ENCODE assay signal across 9 cellular contexts in genomic region chr1:154479764-154480421, GRCh38. TPM values are rescaled to one million over a fixed set of nuclear protein-coding genes. Genes with fewer than 3 reads are reported as not detected.
DNase-seq lines count a peak whose midpoint lies in the region; ATAC-seq and TF ChIP-seq lines count a peak whose summit lies in the region.
"Had no signal": no experiment of that assay in that cellular context is flagged by ENCODE, and none has a peak within 500 bp of the region (broad histone marks: within the 10 kb centered on the region; RNA-seq: fewer than 3 reads in every experiment).

No MANE protein-coding gene starts in this region.

- H3K9me3 Mint-ChIP-seq in naive thymus-derived CD8-positive, alpha-beta T cell: no peaks in the 10 kb centered on the region
- H3K9me3 Mint-ChIP-seq: activated naive CD4-positive, alpha-beta T cell treated with anti-CD3 and anti-CD28 coated beads, Interleukin-2, amount 50 U/mL, for 24 hours had no signal

- H3K4me1 Mint-ChIP-seq in naive thymus-derived CD8-positive, alpha-beta T cell: peaks cover 2 to 13% (median 9%) of the 10 kb centered on the region in 4 donors

- H3K4me3 Mint-ChIP-seq in naive thymus-derived CD8-positive, alpha-beta T cell: no peak overlapping the region
- H3K4me3 Mint-ChIP-seq: activated naive CD4-positive, alpha-beta T cell treated with anti-CD3 and anti-CD28 coated beads, Interleukin-2, amount 50 U/mL, for 24 hours had no signal

- POLR2A ChIA-PET in naive thymus-derived CD8-positive, alpha-beta T cell (lab: Charles Lee): interaction anchor here (1.7 kb wide), 1 partner anchor 77 kb away, joined by 4 read pairs; no protein-coding TSS in a partner anchor

- peaks cover 0 to 8% (median 0%) of the 10 kb centered on the region in 5 donors for H3K27me3 Mint-ChIP-seq in naive thymus-derived CD8-positive, alpha-beta T cell

- TF ChIP-seq POLR2A in erythroblast (IDR thresholded peaks at IDR 0.05; ENCODE audit: low read length): no peak

- peak; percentile 84 for TF ChIP-seq CTCF in thoracic aorta (IDR thresholded peaks at IDR 0.05)

- DNase-seq in DMS153 treated with DMSO at 0.1 percent for 48 hours (lab: John Stamatoyannopoulos, UW; ENCODE audit: unreplicated experiment) (peak; percentile 86), HuH-7 (ENCODE audit: low spot score) (peak; percentile 90), NOMO-1 treated with dmso at 0.1 percent for 144 hours (lab: John Stamatoyannopoulos, UW; ENCODE audit: unreplicated experiment) (peak; percentile 44), erythroblast (lab: John Stamatoyannopoulos, UW) (peak; percentile 71 to 88), thoracic aorta (ENCODE audit: low spot score) (no peak)
- peak; percentile 15 for DNase-seq in activated CD8-positive, alpha-beta memory T cell treated with anti-CD3 and anti-CD28 coated beads, Interleukin-2, amount 50 U/mL, for 24 hours (ENCODE audit: extremely low read depth)
- peak in 9 of 10 donors; percentile 32 to 82 (median 66) for DNase-seq in naive thymus-derived CD8-positive, alpha-beta T cell

- H3K9me3 ChIP-seq in thoracic aorta: no peaks in the 10 kb centered on the region

- peak; percentile 83 to 91 for ATAC-seq in naive thymus-derived CD8-positive, alpha-beta T cell
- ATAC-seq in thoracic aorta (ENCODE audit: insufficient number of reproducible peaks, low FRiP score, low read depth) (peak; percentile 83), GM21367 (IDR thresholded peaks at IDR 0.05; ENCODE audit: unreplicated experiment) (no peak)

- H3K36me3 Mint-ChIP-seq in naive thymus-derived CD8-positive, alpha-beta T cell: no peaks in the 10 kb centered on the region
- H3K36me3 Mint-ChIP-seq: activated naive CD4-positive, alpha-beta T cell treated with anti-CD3 and anti-CD28 coated beads, Interleukin-2, amount 50 U/mL, for 24 hours had no signal

- no peak overlapping the region for H3K27ac Mint-ChIP-seq in naive thymus-derived CD8-positive, alpha-beta T cell
- H3K27ac Mint-ChIP-seq: activated naive CD4-positive, alpha-beta T cell treated with anti-CD3 and anti-CD28 coated beads, Interleukin-2, amount 50 U/mL, for 24 hours had no signal

- no peaks in the 10 kb centered on the region for H3K27me3 ChIP-seq in thoracic aorta (replicated peaks; ENCODE audit: insufficient read depth)

- H3K27ac ChIP-seq in thoracic aorta: no peak overlapping the region

- H3K4me1 ChIP-seq in thoracic aorta (ENCODE audit: control insufficient read depth in 1 of 2, low read depth in 2 of 2): no peaks in the 10 kb centered on the region

- H3K4me3 ChIP-seq in thoracic aorta: no peak overlapping the region

- no peaks in the 10 kb centered on the region for H3K36me3 ChIP-seq in thoracic aorta

RNA-seq across cellular contexts. Expression of gene TDRD10, which starts 22.1 kb away (rescaled TPM):
- not detected for total RNA-seq in naive thymus-derived CD8-positive, alpha-beta T cell
- polyA plus RNA-seq in naive thymus-derived CD8-positive, alpha-beta T cell: not detected
- 10 to 100 TPM in 1 of 2 donors, 1 to 10 TPM in 1; 1.1 to 28.0 TPM for total RNA-seq in thoracic aorta

RNA-seq across cellular contexts. Expression of gene SHE, which starts 22.3 kb away (rescaled TPM):
- not detected for total RNA-seq in naive thymus-derived CD8-positive, alpha-beta T cell
- polyA plus RNA-seq in naive thymus-derived CD8-positive, alpha-beta T cell: not detected
- 10 to 100 TPM in 1 of 2 donors, 1 to 10 TPM in 1; 6.1 to 15.2 TPM for total RNA-seq in thoracic aorta

Comparison
In these comparisons a context has a peak if more than half of its experiments do, and no peak if none do; other contexts are left out.
1. RNA of gene SHE, which starts 22.3 kb away (total RNA-seq): 6.1 to 15.2 TPM in thoracic aorta; not detected in naive thymus-derived CD8-positive, alpha-beta T cell; every median in the first group is over 4 times any median in the second.